27 cellular contexts compared by ENCODE assay signal in genomic region chr7:140928491-140929309, GRCh38.
"Had no signal": no experiment of that assay in that cellular context is flagged by ENCODE, and none has a peak within 500 bp of the region (broad histone marks: within the 10 kb centered on the region; RNA-seq: fewer than 3 reads in every experiment).

No MANE protein-coding gene starts in this region.

- H3K4me3 Mint-ChIP-seq: activated naive CD4-positive, alpha-beta T cell treated with anti-CD3 and anti-CD28 coated beads for 36 hours; activated naive CD8-positive, alpha-beta T cell treated with anti-CD3 and anti-CD28 coated beads, Interleukin-2, amount 10 ng/mL, durations not matched to agents 7 days and 5 days; dendritic cell treated with granulocyte-macrophage colony-stimulating factor and Interleukin-4, amounts not matched to agents 40 ng/mL and 50 ng/mL, for 4 days; endodermal cell; nephron progenitor cell; stimulated activated naive B cell treated with anti-CD40 and anti-IgM and Interleukin-4, amounts not matched to agents 10 μg/mL and 1 μg/mL and 100 μg/mL, for 72 hours had no signal

- H3K27me3 ChIP-seq: ascending aorta, brain microvascular endothelial cell, esophagus muscularis mucosa, left lung, pancreas, stomach, thyroid gland, upper lobe of right lung had no signal

- H3K9me3 Mint-ChIP-seq: activated naive CD8-positive, alpha-beta T cell treated with anti-CD3 and anti-CD28 coated beads, Interleukin-2, amount 10 ng/mL, durations not matched to agents 7 days and 5 days; endodermal cell; stimulated activated naive B cell treated with anti-CD40 and anti-IgM and Interleukin-4, amounts not matched to agents 10 μg/mL and 1 μg/mL and 100 μg/mL, for 72 hours had no signal

- H3K27ac Mint-ChIP-seq: activated naive CD4-positive, alpha-beta T cell treated with anti-CD3 and anti-CD28 coated beads for 36 hours; activated naive CD8-positive, alpha-beta T cell treated with anti-CD3 and anti-CD28 coated beads, Interleukin-2, amount 10 ng/mL, durations not matched to agents 7 days and 5 days; dendritic cell treated with granulocyte-macrophage colony-stimulating factor and Interleukin-4, amounts not matched to agents 40 ng/mL and 50 ng/mL, for 4 days; endodermal cell; nephron progenitor cell; stimulated activated naive B cell treated with anti-CD40 and anti-IgM and Interleukin-4, amounts not matched to agents 10 μg/mL and 1 μg/mL and 100 μg/mL, for 72 hours had no signal

- H3K4me1 ChIP-seq: upper lobe of right lung had no signal

- H3K4me3 ChIP-seq: ascending aorta, esophagus muscularis mucosa, left lung, lower lobe of right lung, pancreas, psoas muscle, smooth muscle cell, stomach, thyroid gland, upper lobe of right lung had no signal

- H3K4me1 Mint-ChIP-seq: endodermal cell, nephron progenitor cell had no signal

- H3K36me3 Mint-ChIP-seq: activated naive CD8-positive, alpha-beta T cell treated with anti-CD3 and anti-CD28 coated beads, Interleukin-2, amount 10 ng/mL, durations not matched to agents 7 days and 5 days had no signal

- FAIRE-seq: pancreas had no signal

- H3K4me2 ChIP-seq: smooth muscle cell had no signal

- H3K27ac ChIP-seq: ascending aorta, brain microvascular endothelial cell, esophagus muscularis mucosa, left lung, lower lobe of right lung, pancreas, psoas muscle, stomach, thyroid gland, upper lobe of right lung had no signal

- DNase-seq: activated CD4-positive, alpha-beta T cell treated with anti-CD3 and anti-CD28 coated beads for 4 hours; activated CD4-positive, alpha-beta T cell treated with anti-CD3 and anti-CD28 coated beads, Interleukin-2, amount 50 U/mL, for 4 hours; activated CD4-positive, CD25-positive, alpha-beta regulatory T cell; activated CD8-positive, alpha-beta memory T cell treated with anti-CD3 and anti-CD28 coated beads for 24 hours; activated effector memory CD4-positive, alpha-beta T cell treated with anti-CD3 and anti-CD28 coated beads, Interleukin-2, amount 50 U/mL, for 16 hours; activated naive CD4-positive, alpha-beta T cell treated with anti-CD3 and anti-CD28 coated beads for 36 hours; activated naive CD8-positive, alpha-beta T cell treated with anti-CD3 and anti-CD28 coated beads, Interleukin-2, amount 10 ng/mL, durations not matched to agents 7 days and 5 days; brain microvascular endothelial cell; central memory CD4-positive, alpha-beta T cell; endodermal cell; foreskin melanocyte; left lung; lower lobe of right lung; nephron progenitor cell; pancreas; psoas muscle; stimulated activated CD4-positive, alpha-beta T cell treated with anti-CD3 and anti-CD28 coated beads, Interleukin-15, amount 100 ng/mL, for 24 hours; stimulated activated CD4-positive, alpha-beta T cell treated with anti-CD3 and anti-CD28 coated beads, Interleukin-2, amount 100 ng/mL, for 24 hours; stimulated activated naive B cell treated with anti-CD40 and anti-IgM and Interleukin-4, amounts not matched to agents 10 μg/mL and 1 μg/mL and 100 μg/mL, for 72 hours; stomach; T-helper 1 cell; thyroid gland; upper lobe of right lung had no signal

- H3K36me3 ChIP-seq: ascending aorta, brain microvascular endothelial cell, esophagus muscularis mucosa, left lung, lower lobe of right lung, pancreas, stomach, thyroid gland, upper lobe of right lung had no signal

- H3K9me3 ChIP-seq: ascending aorta, esophagus muscularis mucosa, lower lobe of right lung, pancreas, psoas muscle, stomach, thyroid gland, upper lobe of right lung had no signal

- ATAC-seq: left lung; lower lobe of right lung; pancreas; psoas muscle; stimulated activated naive B cell treated with anti-CD40 and anti-IgM and Interleukin-4, amounts not matched to agents 10 μg/mL and 1 μg/mL and 100 μg/mL, for 72 hours; upper lobe of right lung had no signal
